16 cellular contexts compared by ENCODE assay signal in the genomic region with DNA sequence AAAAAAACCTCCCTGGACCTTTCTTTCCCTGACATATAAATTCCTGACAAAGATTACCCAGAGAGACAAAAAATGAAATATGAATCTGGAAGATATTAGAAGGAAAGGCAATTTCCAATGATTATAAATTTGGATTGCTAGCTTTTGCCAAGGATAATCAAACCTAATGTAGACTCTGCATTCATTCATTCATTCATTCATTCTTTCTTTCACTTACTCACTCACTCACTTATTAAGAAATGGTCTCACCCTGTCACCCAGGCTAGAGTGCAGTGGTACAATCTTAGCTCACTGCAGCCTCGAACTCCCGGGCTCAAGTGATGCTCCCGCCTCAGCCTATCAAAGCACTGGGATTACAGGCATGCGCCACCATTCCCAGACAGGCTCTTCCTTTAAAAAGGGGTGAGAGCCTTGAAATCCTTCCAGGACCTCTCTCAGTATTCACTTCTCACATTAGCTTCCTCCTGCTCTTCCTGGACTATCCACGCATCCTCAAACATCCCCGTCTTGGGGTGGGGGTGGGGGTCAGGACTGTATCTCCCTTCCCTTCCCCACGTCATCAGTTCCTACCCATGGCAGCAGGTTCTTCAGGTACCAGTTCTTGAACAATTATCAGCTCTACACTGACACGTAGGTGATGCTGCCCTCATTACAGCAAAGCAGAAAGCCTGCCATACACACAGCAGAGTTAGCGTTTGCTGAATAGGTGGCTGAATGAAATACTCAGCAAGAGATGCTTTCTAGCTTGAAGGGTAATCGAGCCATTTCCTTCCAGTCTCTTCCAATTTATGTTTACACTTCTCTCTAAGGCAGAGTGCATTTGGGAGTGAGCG. TPM values are rescaled to one million over a fixed set of nuclear protein-coding genes. Genes with fewer than 3 reads are reported as not detected.
DNase-seq lines count a peak whose midpoint lies in the region; ATAC-seq and TF ChIP-seq lines count a peak whose summit lies in the region.
"Had no signal": no experiment of that assay in that cellular context is flagged by ENCODE, and none has a peak within 500 bp of the region (broad histone marks: within the 10 kb centered on the region; RNA-seq: fewer than 3 reads in every experiment).

No MANE protein-coding gene starts in this region.

- H3K4me1 Mint-ChIP-seq in GM23338 (no peaks in the 10 kb centered on the region), neural progenitor cell (peaks cover 4% of the 10 kb centered on the region)

- no peak for TF ChIP-seq POLR2A in breast epithelium (IDR thresholded peaks at IDR 0.05)

- H3K79me2 ChIP-seq in GM23338 (replicated peaks; ENCODE audit: insufficient read depth) (peaks cover 34% of the 10 kb centered on the region; the same call in 1 of the 2 replicates), neural progenitor cell (ENCODE audit: low read depth) (no peaks in the 10 kb centered on the region)

- H3K4me3 ChIP-seq in GM23338: no peak overlapping the region
- H3K4me3 ChIP-seq in neural progenitor cell: no peak overlapping the region
- H3K4me3 ChIP-seq in breast epithelium: no peak overlapping the region

- H3K27me3 Mint-ChIP-seq in GM23338 (ENCODE audit: insufficient read depth, low read depth, poor library complexity) (no peaks in the 10 kb centered on the region), neural progenitor cell (ENCODE audit: insufficient read depth, low read depth) (no peaks in the 10 kb centered on the region)

- H3F3A ChIP-seq in GM23338 (replicated peaks; ENCODE audit: low read depth) (no peaks in the 10 kb centered on the region), neural progenitor cell (ENCODE audit: low read depth) (peaks cover 23% of the 10 kb centered on the region)

- H3K36me3 ChIP-seq in GM23338 (ENCODE audit: insufficient read depth) (peaks cover 8% of the 10 kb centered on the region; the same call in 1 of the 2 replicates), neural progenitor cell (no peaks in the 10 kb centered on the region), breast epithelium (no peaks in the 10 kb centered on the region)

- TF ChIP-seq CTCF in GM23338 (conservative IDR thresholded peaks at IDR 0.05; ENCODE audit: low read depth in 2 of 2): no peak
- TF ChIP-seq CTCF in neural progenitor cell (IDR thresholded peaks at IDR 0.05): no peak
- no peak for TF ChIP-seq CTCF in breast epithelium (IDR thresholded peaks at IDR 0.05)

- no peak overlapping the region for H3K4me3 Mint-ChIP-seq in GM23338
- no peak overlapping the region for H3K4me3 Mint-ChIP-seq in neural progenitor cell

- H3K27ac ChIP-seq in GM23338 (ENCODE audit: low read depth) (peak overlapping the region; percentile 0; the same call in 1 of the 2 replicates), caudate nucleus (ENCODE audit: low read depth, low read length) (no peak overlapping the region), neural progenitor cell (peak overlapping the region; percentile 21), breast epithelium (no peak overlapping the region)
- H3K27ac ChIP-seq: C4-2B had no signal

- H3K27me3 ChIP-seq in GM23338 (ENCODE audit: insufficient read depth) (no peaks in the 10 kb centered on the region), neural progenitor cell (no peaks in the 10 kb centered on the region), breast epithelium (no peaks in the 10 kb centered on the region)

- no peak overlapping the region for H3K4me2 ChIP-seq in GM23338
- no peak overlapping the region for H3K4me2 ChIP-seq in neural progenitor cell

- no peak overlapping the region for H3K9ac ChIP-seq in neural progenitor cell

- ATAC-seq in GM23338: no peak
- no peak for ATAC-seq in esophagus mucosa
- no peak for ATAC-seq in GM21619 (IDR thresholded peaks at IDR 0.05; ENCODE audit: unreplicated experiment)
- ATAC-seq: Panc1 had no signal

- H4K20me1 ChIP-seq in GM23338 (replicated peaks; ENCODE audit: insufficient read depth): no peaks in the 10 kb centered on the region; the same call in 1 of the 2 replicates
- peaks cover 8% of the 10 kb centered on the region for H4K20me1 ChIP-seq in neural progenitor cell (ENCODE audit: low read depth)

- H3K9me2 ChIP-seq in GM23338 (ENCODE audit: insufficient read depth): no peaks in the 10 kb centered on the region

- H3K27ac Mint-ChIP-seq in GM23338 (no peak overlapping the region), neural progenitor cell (no peak overlapping the region)

- intact Hi-C loops in breast epithelium (cut with DNase I; ENCODE audit: low total_unique reads): no loop called here

- H2AFZ ChIP-seq in GM23338 (no peak overlapping the region), neural progenitor cell (replicated peaks) (no peak overlapping the region)

- H3K36me3 Mint-ChIP-seq in GM23338 (ENCODE audit: low read depth) (peaks cover 5% of the 10 kb centered on the region; the same call in 2 of the 3 replicates), neural progenitor cell (peaks cover 11% of the 10 kb centered on the region)

- no peaks in the 10 kb centered on the region for H3K9me3 Mint-ChIP-seq in GM23338
- H3K9me3 Mint-ChIP-seq in neural progenitor cell: no peaks in the 10 kb centered on the region

- H3K9me3 ChIP-seq in neural progenitor cell (ENCODE audit: low read depth) (no peaks in the 10 kb centered on the region), breast epithelium (no peaks in the 10 kb centered on the region)

- DNase-seq in GM23338 (ENCODE audit: low spot score): no peak
- DNase-seq in NCI-H2227 treated with DMSO at 0.1 percent for 48 hours (lab: John Stamatoyannopoulos, UW): peak; percentile 17
- DNase-seq in caudate nucleus (lab: John Stamatoyannopoulos, UW): peak in 31 of 61 donors; percentile 3 to 83 (median 18)
- peak; percentile 10 for DNase-seq in neural progenitor cell (ENCODE audit: low spot score)
- no peak for DNase-seq in breast epithelium (ENCODE audit: low spot score in 2 of 2)
- no peak for DNase-seq in SW480 (ENCODE audit: low spot score)
- DNase-seq: COR-L47, DMS153, HCEC 1CT, NCI-H1417 treated with DMSO at 0.1 percent for 48 hours, NCI-H2029, NCI-H510A treated with DMSO at 0.1 percent for 48 hours had no signal

- H3K4me1 ChIP-seq in GM23338 (ENCODE audit: insufficient read depth) (no peaks in the 10 kb centered on the region), neural progenitor cell (peaks cover 24% of the 10 kb centered on the region), breast epithelium (no peaks in the 10 kb centered on the region)

TF ChIP-seq in GM23338, 12 proteins besides CTCF, POLR2A, EP300 and RAD21 (continues in another document):
- no peak for TF ChIP-seq ZNF331 (CRISPR knock-in tag; IDR thresholded peaks at IDR 0.05; ENCODE audit: low read depth)
- TF ChIP-seq, protein P1, sequence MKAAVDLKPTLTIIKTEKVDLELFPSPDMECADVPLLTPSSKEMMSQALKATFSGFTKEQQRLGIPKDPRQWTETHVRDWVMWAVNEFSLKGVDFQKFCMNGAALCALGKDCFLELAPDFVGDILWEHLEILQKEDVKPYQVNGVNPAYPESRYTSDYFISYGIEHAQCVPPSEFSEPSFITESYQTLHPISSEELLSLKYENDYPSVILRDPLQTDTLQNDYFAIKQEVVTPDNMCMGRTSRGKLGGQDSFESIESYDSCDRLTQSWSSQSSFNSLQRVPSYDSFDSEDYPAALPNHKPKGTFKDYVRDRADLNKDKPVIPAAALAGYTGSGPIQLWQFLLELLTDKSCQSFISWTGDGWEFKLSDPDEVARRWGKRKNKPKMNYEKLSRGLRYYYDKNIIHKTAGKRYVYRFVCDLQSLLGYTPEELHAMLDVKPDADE (IDR thresholded peaks at IDR 0.05): no peak
- TF ChIP-seq NANOG (IDR thresholded peaks at IDR 0.05; ENCODE audit: borderline replicate concordance): no peak
- TF ChIP-seq ZNF114 (CRISPR knock-in tag; IDR thresholded peaks at IDR 0.05): no peak

RNA-seq across cellular contexts. Expression of a gene that starts 19.8 kb away (rescaled TPM):
- total RNA-seq in GM23338 (2014; rRNA removed; shearing (Covaris generic)): 47.9 and 58.8 TPM in 2 replicates
- 31.5 and 39.5 TPM in 2 replicates for polyA plus RNA-seq in GM23338 (2016; fragmentation: Nextera tagmentation; extraction: Ambion mirVana)
- total RNA-seq in neural progenitor cell (ENCODE audit: low replicate concordance) (73.7 and 89.7 TPM in 2 replicates), esophagus mucosa (42.0 TPM), breast epithelium (100 to 1,000 TPM in 1 of 3 donors, 10 to 100 TPM in 2; 71.4 to 110 (median 78.3) TPM)

RNA-seq across cellular contexts. Expression of a gene that starts 25.8 kb away (rescaled TPM):
- 3.7 and 4.0 TPM in 2 replicates for total RNA-seq in GM23338 (2014; rRNA removed; shearing (Covaris generic))
- 1.1 and 2.2 TPM in 2 replicates for polyA plus RNA-seq in GM23338 (2016; fragmentation: Nextera tagmentation; extraction: Ambion mirVana)
- total RNA-seq in neural progenitor cell (ENCODE audit: low replicate concordance) (1.7 and 2.3 TPM in 2 replicates), esophagus mucosa (1.6 TPM), breast epithelium (1 to 10 TPM; 3.0 to 4.3 (median 3.8) TPM)

RNA-seq across cellular contexts. Expression of a gene that starts 50.5 kb away (rescaled TPM):
- 3.2 and 7.4 TPM in 2 replicates for total RNA-seq in GM23338 (2014; rRNA removed; shearing (Covaris generic))
- polyA plus RNA-seq in GM23338 (2016; fragmentation: Nextera tagmentation; extraction: Ambion mirVana): 0.63 and 1.3 TPM in 2 replicates
- total RNA-seq in neural progenitor cell (ENCODE audit: low replicate concordance) (1.3 and 1.9 TPM in 2 replicates), esophagus mucosa (13.1 TPM), breast epithelium (10 to 100 TPM in 2 of 3 donors, 1 to 10 TPM in 1; 9.6 to 28.5 (median 23.0) TPM)

Comparison
In these comparisons a context has a peak if more than half of its experiments do, and no peak if none do; other contexts are left out.
1. DNase-seq: peak in NCI-H2227 treated with DMSO at 0.1 percent for 48 hours (single experiment), caudate nucleus (31 of 61) and neural progenitor cell (single experiment); none in GM23338 (single experiment), breast epithelium (0 of 2) and SW480 (single experiment).
2. H3K27ac ChIP-seq: peak in GM23338 (single experiment) and neural progenitor cell (single experiment); none in caudate nucleus (single experiment) and breast epithelium (0 of 2).